In the genomic region with DNA sequence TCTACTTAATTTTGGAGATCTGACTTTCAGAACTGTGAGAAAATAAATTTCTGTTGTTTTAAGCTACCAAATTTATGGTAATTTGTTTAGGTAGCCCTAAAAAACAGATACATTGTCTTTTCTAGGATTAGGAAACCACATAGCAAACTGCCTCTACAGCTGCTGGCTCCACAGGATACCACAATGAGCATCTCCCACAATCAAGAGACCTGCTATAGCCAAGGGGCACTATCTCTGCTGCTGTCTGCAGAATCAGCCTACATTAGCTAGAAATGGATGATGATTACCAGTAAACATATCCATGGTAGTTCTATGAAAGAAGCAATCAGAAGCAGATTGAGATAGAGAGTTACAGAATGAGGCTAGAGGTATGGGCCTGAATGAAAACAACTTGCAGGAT, we compare ENCODE assay signal across 34 cellular contexts.
"Had no signal": no experiment of that assay in that cellular context is flagged by ENCODE, and none has a peak within 500 bp of the region (broad histone marks: within the 10 kb centered on the region; RNA-seq: fewer than 3 reads in every experiment).

No MANE protein-coding gene starts in this region.

- H3K4me1 ChIP-seq: ascending aorta had no signal

- ATAC-seq: activated CD8-positive, alpha-beta T cell treated with anti-CD3 and anti-CD28 coated beads for 36 hours; activated naive CD8-positive, alpha-beta T cell treated with anti-CD3 and anti-CD28 coated beads, Interleukin-2, amount 50 U/mL, for 24 hours; activated T-cell treated with anti-CD3 and anti-CD28 coated beads, Interleukin-2, amount 50 U/mL, for 4 hours; activated T-cell treated with anti-CD3 and anti-CD28 coated beads, Interleukin-2, amount 50 U/mL, for 72 hours; activated T-helper 17 cell treated with anti-CD3 and anti-CD28 coated beads, Interleukin-2, amount 50 U/mL, for 72 hours had no signal

- H3K36me3 ChIP-seq: ascending aorta, cardiac muscle cell had no signal

- H3K9me3 Mint-ChIP-seq: activated CD4-positive, alpha-beta T cell treated with anti-CD3 and anti-CD28 coated beads, Interleukin-2, amount 10 ng/mL, durations not matched to agents 24 days and 14 days had no signal

- H3K27ac ChIP-seq: ascending aorta, cardiac muscle cell, VCaP had no signal

- DNase-seq: activated B cell treated with CpG ODN at 0.5 μM for 24 hours; activated CD4-positive, alpha-beta memory T cell treated with anti-CD3 and anti-CD28 coated beads for 36 hours; activated CD4-positive, alpha-beta T cell treated with anti-CD3 and anti-CD28 coated beads for 4 hours; activated CD4-positive, alpha-beta T cell treated with anti-CD3 and anti-CD28 coated beads, Interleukin-2, amount 10 ng/mL, durations not matched to agents 24 days and 14 days; activated CD4-positive, alpha-beta T cell treated with anti-CD3 and anti-CD28 coated beads, Interleukin-2, amount 50 U/mL, for 1 hour; activated CD4-positive, alpha-beta T cell treated with anti-CD3 and anti-CD28 coated beads, Interleukin-2, amount 50 U/mL, for 4 hours; activated CD4-positive, CD25-positive, alpha-beta regulatory T cell treated with anti-CD3 and anti-CD28 coated beads, Interleukin-2, amount 50 U/mL, for 72 hours; activated CD8-positive, alpha-beta memory T cell treated with anti-CD3 and anti-CD28 coated beads, Interleukin-2, amount 50 U/mL, for 4 hours; activated CD8-positive, alpha-beta T cell treated with anti-CD3 and anti-CD28 coated beads for 36 hours; activated effector memory CD4-positive, alpha-beta T cell treated with anti-CD3 and anti-CD28 coated beads, Interleukin-2, amount 50 U/mL, for 16 hours; activated gamma-delta T cell treated with Interleukin-2 at 50 U/mL for 16 hours; activated naive CD4-positive, alpha-beta T cell; activated naive CD4-positive, alpha-beta T cell treated with anti-CD3 and anti-CD28 coated beads for 36 hours; activated naive CD4-positive, alpha-beta T cell treated with anti-CD3 and anti-CD28 coated beads, Interleukin-2, amount 50 U/mL, for 16 hours; activated naive CD8-positive, alpha-beta T cell treated with anti-CD3 and anti-CD28 coated beads, Interleukin-2, amount 10 ng/mL, durations not matched to agents 7 days and 5 days; activated naive CD8-positive, alpha-beta T cell treated with anti-CD3 and anti-CD28 coated beads, Interleukin-2, amount 50 U/mL, for 24 hours; activated T-cell treated with anti-CD3 and anti-CD28 coated beads for 4 hours; activated T-cell treated with anti-CD3 and anti-CD28 coated beads, Interleukin-2, amount 50 U/mL, for 1 hour; activated T-cell treated with anti-CD3 and anti-CD28 coated beads, Interleukin-2, amount 50 U/mL, for 4 hours; activated T-cell treated with anti-CD3 and anti-CD28 coated beads, Interleukin-2, amount 50 U/mL, for 72 hours; amygdala; anterior cingulate cortex; caudate nucleus; cerebellar nuclear complex; T-helper 2 cell; T-helper 9 cell had no signal

- H3K27ac Mint-ChIP-seq: activated B cell treated with CpG ODN at 0.5 μM for 24 hours; activated CD4-positive, alpha-beta memory T cell treated with anti-CD3 and anti-CD28 coated beads for 36 hours; activated CD4-positive, alpha-beta T cell treated with anti-CD3 and anti-CD28 coated beads, Interleukin-2, amount 10 ng/mL, durations not matched to agents 24 days and 14 days; activated CD8-positive, alpha-beta T cell treated with anti-CD3 and anti-CD28 coated beads for 36 hours; activated naive CD4-positive, alpha-beta T cell treated with anti-CD3 and anti-CD28 coated beads for 36 hours; activated naive CD8-positive, alpha-beta T cell; activated naive CD8-positive, alpha-beta T cell treated with anti-CD3 and anti-CD28 coated beads, Interleukin-2, amount 10 ng/mL, durations not matched to agents 7 days and 5 days; activated naive CD8-positive, alpha-beta T cell treated with anti-CD3 and anti-CD28 coated beads, Interleukin-2, amount 50 U/mL, for 24 hours; activated T-cell treated with anti-CD3 and anti-CD28 coated beads, Interleukin-2, amount 50 U/mL, for 72 hours; activated T-helper 1 cell treated with anti-CD3 and anti-CD28 coated beads, Interleukin-12 subunit alpha, Interleukin-12 subunit beta, Interleukin-2, Interleukin-4 antibody, amounts not matched to agents 30 ng/mL and 10 ng/mL and 1 ng/mL, durations not matched to agents 14 hours and 24 hours and 36 hours; activated T-helper 17 cell treated with anti-CD3 and anti-CD28 coated beads, Interleukin-2, amount 50 U/mL, for 72 hours; brain; T-helper 2 cell treated with Interferon-gamma antibody and Interleukin-4, amounts not matched to agents 5 μg/mL and 100 μg/mL, for 36 hours had no signal

- H3K4me3 ChIP-seq: ascending aorta, cardiac muscle cell had no signal

- H3K27me3 ChIP-seq: ascending aorta, cardiac muscle cell had no signal

- H3K36me3 Mint-ChIP-seq: activated CD4-positive, alpha-beta memory T cell treated with anti-CD3 and anti-CD28 coated beads for 36 hours; activated naive CD8-positive, alpha-beta T cell; activated naive CD8-positive, alpha-beta T cell treated with anti-CD3 and anti-CD28 coated beads, Interleukin-2, amount 10 ng/mL, durations not matched to agents 7 days and 5 days had no signal
